In genomic region chr4:173231916-173232315, GRCh38 we compare ENCODE assay signal across 8 cellular contexts.
DNase-seq lines count a peak whose midpoint lies in the region; ATAC-seq and TF ChIP-seq lines count a peak whose summit lies in the region.

No MANE protein-coding gene starts in this region.

- H2AFZ ChIP-seq in fibroblast of lung (ENCODE audit: low read length): no peak overlapping the region
- no peak overlapping the region for H2AFZ ChIP-seq in MM.1S (ENCODE audit: low read length)

- no peak overlapping the region for H3K4me2 ChIP-seq in fibroblast of lung (ENCODE audit: extremely low read depth, insufficient read depth, low read length)
- no peak overlapping the region for H3K4me2 ChIP-seq in MM.1S (ENCODE audit: low read depth, low read length)

- H3K79me2 ChIP-seq in fibroblast of lung (ENCODE audit: control insufficient read depth, insufficient read depth, low read length): no peaks in the 10 kb centered on the region
- H3K79me2 ChIP-seq in MM.1S (ENCODE audit: low read length): no peaks in the 10 kb centered on the region

- TF ChIP-seq CTCF in AG10803 (conservative IDR thresholded peaks at IDR 0.05; ENCODE audit: low read length) (peak; percentile 40; the same call in 1 of the 2 replicates), fibroblast of lung (conservative IDR thresholded peaks at IDR 0.05 in 1 of 2, IDR thresholded peaks at IDR 0.05 in 1 of 2; ENCODE audit: low read depth in 1 of 2, low read length in 2 of 2) (peak; percentile 23 to 33), MM.1S (IDR thresholded peaks at IDR 0.05; ENCODE audit: low read length) (no peak)

- H3K36me3 ChIP-seq in fibroblast of lung (ENCODE audit: control insufficient read depth, insufficient read depth, low read length) (no peaks in the 10 kb centered on the region), MM.1S (replicated peaks; ENCODE audit: insufficient read depth, low read length) (no peaks in the 10 kb centered on the region)

- H3K4me1 ChIP-seq in fibroblast of lung (ENCODE audit: control insufficient read depth, extremely low read depth, insufficient read depth, low read length): no peaks in the 10 kb centered on the region
- peaks cover 13% of the 10 kb centered on the region for H3K4me1 ChIP-seq in MM.1S (ENCODE audit: low read length)

- H3K9me3 ChIP-seq in fibroblast of lung (ENCODE audit: control insufficient read depth, insufficient read depth, low read depth, low read length): no peaks in the 10 kb centered on the region
- no peaks in the 10 kb centered on the region for H3K9me3 ChIP-seq in MM.1S (replicated peaks; ENCODE audit: insufficient read depth, low read length)

- H3K27me3 ChIP-seq in fibroblast of lung (ENCODE audit: control insufficient read depth, insufficient read depth, low read length) (no peaks in the 10 kb centered on the region), MM.1S (replicated peaks; ENCODE audit: insufficient read depth, low read length) (no peaks in the 10 kb centered on the region)

- peak; percentile 65 for ATAC-seq in GM19438 (IDR thresholded peaks at IDR 0.05; ENCODE audit: low read depth, unreplicated experiment)

- H4K20me1 ChIP-seq in fibroblast of lung (ENCODE audit: control insufficient read depth, extremely low read depth, insufficient read depth, low read length) (no peaks in the 10 kb centered on the region), MM.1S (ENCODE audit: insufficient read depth, low read length) (no peaks in the 10 kb centered on the region)

- no peak overlapping the region for H3K9ac ChIP-seq in fibroblast of lung (ENCODE audit: insufficient read depth, low read length)
- no peak overlapping the region for H3K9ac ChIP-seq in MM.1S (ENCODE audit: low read length)

- H3K27ac ChIP-seq in fibroblast of lung (ENCODE audit: insufficient read depth, low read length): no peak overlapping the region
- no peak overlapping the region for H3K27ac ChIP-seq in MM.1S (ENCODE audit: low read length)

- 0 out of 2 replicates have a peak, but pooled peaks cover 6% of the 10 kb centered on the region for H3F3A ChIP-seq in MM.1S (ENCODE audit: insufficient read depth, low read length)

- H3K4me3 ChIP-seq in AG10803 (ENCODE audit: low read length) (no peak overlapping the region), fibroblast of lung (replicated peaks in 1 of 4; ENCODE audit: control extremely low read depth in 1 of 4, insufficient read depth in 1 of 4, low read depth in 3 of 4, low read length in 4 of 4) (no peak overlapping the region), MM.1S (ENCODE audit: low read length) (no peak overlapping the region)

- DNase-seq in AG10803 (ENCODE audit: low read depth): peak; percentile 6
- DNase-seq in NOMO-1 (lab: John Stamatoyannopoulos, UW; ENCODE audit: unreplicated experiment in 2 of 2): peak; percentile 14 to 42
- DNase-seq in fibroblast of lung (ENCODE audit: low read depth in 2 of 2): peak; percentile 26 to 40
- DNase-seq in activated effector memory CD4-positive, alpha-beta T cell treated with anti-CD3 and anti-CD28 coated beads, Interleukin-2, amount 50 U/mL, for 16 hours: no peak
- no peak for DNase-seq in NCI-H2081 treated with DMSO at 0.1 percent for 48 hours (lab: John Stamatoyannopoulos, UW)
- no peak for DNase-seq in MM.1S
- DNase-seq in hypothalamus (lab: John Stamatoyannopoulos, UW): no peak

- no peaks in the 10 kb centered on the region for H3K9me2 ChIP-seq in MM.1S (replicated peaks; ENCODE audit: insufficient read depth, low read length)

Comparison
In these comparisons a context has a peak if more than half of its experiments do, and no peak if none do; other contexts are left out.
1. DNase-seq: peak in AG10803 (single experiment), NOMO-1 (2 of 2) and fibroblast of lung (2 of 2); none in activated effector memory CD4-positive, alpha-beta T cell treated with anti-CD3 and anti-CD28 coated beads, Interleukin-2, amount 50 U/mL, for 16 hours (single experiment), NCI-H2081 treated with DMSO at 0.1 percent for 48 hours (single experiment), MM.1S (single experiment) and hypothalamus (0 of 51).